Comparison of ENCODE assay signal across 25 cellular contexts in the genomic region with DNA sequence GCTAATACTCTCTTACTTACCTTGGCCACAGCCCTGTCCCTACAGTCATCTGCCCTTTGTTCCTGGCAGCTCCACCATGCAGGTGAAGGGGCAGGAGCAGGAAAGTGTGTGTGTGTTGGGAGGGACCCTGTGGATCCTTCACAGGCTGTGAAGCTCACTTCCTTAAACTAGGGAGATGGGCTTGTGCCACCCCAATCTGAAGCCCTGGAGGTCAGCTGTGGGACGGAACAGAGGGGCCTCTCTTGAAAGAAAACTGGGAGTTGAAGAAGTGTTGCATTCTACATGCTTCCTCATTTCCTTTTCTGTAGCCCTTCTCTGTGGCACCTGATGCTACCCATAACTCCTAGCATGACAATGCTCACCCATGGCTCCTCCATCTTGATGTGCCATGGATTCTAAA. TPM values are rescaled to one million over a fixed set of nuclear protein-coding genes. Genes with fewer than 3 reads are reported as not detected.
"Had no signal": no experiment of that assay in that cellular context is flagged by ENCODE, and none has a peak within 500 bp of the region (broad histone marks: within the 10 kb centered on the region; RNA-seq: fewer than 3 reads in every experiment).

No MANE protein-coding gene starts in this region.

- H3K4me1 ChIP-seq: gastroesophageal sphincter, parathyroid adenoma, tibial nerve had no signal

- H3K27ac Mint-ChIP-seq: activated B cell treated with CpG ODN at 0.5 μM for 24 hours; activated CD4-positive, alpha-beta memory T cell treated with anti-CD3 and anti-CD28 coated beads for 36 hours; activated CD4-positive, alpha-beta T cell treated with anti-CD3 and anti-CD28 coated beads for 36 hours; activated naive CD8-positive, alpha-beta T cell; activated T-helper 2 cell treated with anti-CD3 and anti-CD28 coated beads, Interferon-gamma antibody, Interleukin-2, Interleukin-4, amounts not matched to agents 10 μg/mL and 5 μg/mL and 100 μg/mL, durations not matched to agents 14 hours and 24 hours and 36 hours; nephron had no signal

- FAIRE-seq: astrocyte, colon, urothelium cell line had no signal

- H3K27ac ChIP-seq: epithelial cell of prostate, gastroesophageal sphincter, heart left ventricle, parathyroid adenoma, tibial nerve had no signal

- H3K27me3 ChIP-seq: gastroesophageal sphincter, heart left ventricle, tibial nerve had no signal

- H3K9ac ChIP-seq: parathyroid adenoma had no signal

- DNase-seq: activated B cell treated with CpG ODN at 0.5 μM for 24 hours; activated CD4-positive, alpha-beta memory T cell treated with anti-CD3 and anti-CD28 coated beads for 36 hours; activated CD4-positive, alpha-beta T cell treated with anti-CD3 and anti-CD28 coated beads for 36 hours; activated naive CD4-positive, alpha-beta T cell; central memory CD4-positive, alpha-beta T cell; heart left ventricle; islet precursor cell; left cardiac atrium; mesenchymal stem cell; nucleus accumbens; right cardiac atrium; stimulated activated CD4-positive, alpha-beta T cell treated with anti-CD3 and anti-CD28 coated beads, Interleukin-1b, Interleukin-23, amount 100 ng/mL, for 48 hours; stimulated activated naive CD8-positive, alpha-beta T cell treated with anti-CD3 and anti-CD28 coated beads, Interleukin-15, amount 100 ng/mL, for 72 hours had no signal

- ATAC-seq: activated CD4-positive, alpha-beta T cell treated with anti-CD3 and anti-CD28 coated beads for 36 hours; gastroesophageal sphincter; heart left ventricle; left cardiac atrium; right cardiac atrium; stimulated activated effector memory CD8-positive, alpha-beta T cell treated with anti-CD3 and anti-CD28 coated beads, Interleukin-12 subunit alpha, Interleukin-12 subunit beta, amount 100 ng/mL, for 72 hours; stimulated activated naive CD8-positive, alpha-beta T cell treated with anti-CD3 and anti-CD28 coated beads, Interleukin-15, amount 100 ng/mL, for 72 hours had no signal

- H3K79me2 ChIP-seq: parathyroid adenoma had no signal

- H2AFZ ChIP-seq: parathyroid adenoma had no signal

- H3K27me3 Mint-ChIP-seq: activated B cell treated with CpG ODN at 0.5 μM for 24 hours; activated CD4-positive, alpha-beta memory T cell treated with anti-CD3 and anti-CD28 coated beads for 36 hours; activated CD4-positive, alpha-beta T cell treated with anti-CD3 and anti-CD28 coated beads for 36 hours; activated naive CD8-positive, alpha-beta T cell; stimulated activated naive CD8-positive, alpha-beta T cell treated with anti-CD3 and anti-CD28 coated beads, Interleukin-15, amount 100 ng/mL, for 72 hours had no signal

- H3K4me1 Mint-ChIP-seq: activated B cell treated with CpG ODN at 0.5 μM for 24 hours; activated CD4-positive, alpha-beta T cell treated with anti-CD3 and anti-CD28 coated beads for 36 hours; stimulated activated effector memory CD8-positive, alpha-beta T cell treated with anti-CD3 and anti-CD28 coated beads, Interleukin-12 subunit alpha, Interleukin-12 subunit beta, amount 100 ng/mL, for 72 hours had no signal

- H3K9me3 Mint-ChIP-seq: activated B cell treated with CpG ODN at 0.5 μM for 24 hours; activated CD4-positive, alpha-beta memory T cell treated with anti-CD3 and anti-CD28 coated beads for 36 hours; activated T-helper 2 cell treated with anti-CD3 and anti-CD28 coated beads, Interferon-gamma antibody, Interleukin-2, Interleukin-4, amounts not matched to agents 10 μg/mL and 5 μg/mL and 100 μg/mL, durations not matched to agents 14 hours and 24 hours and 36 hours; nephron; stimulated activated effector memory CD8-positive, alpha-beta T cell treated with anti-CD3 and anti-CD28 coated beads, Interleukin-12 subunit alpha, Interleukin-12 subunit beta, amount 100 ng/mL, for 72 hours; stimulated activated naive CD8-positive, alpha-beta T cell treated with anti-CD3 and anti-CD28 coated beads, Interleukin-15, amount 100 ng/mL, for 72 hours had no signal

- H3K4me3 ChIP-seq: gastroesophageal sphincter, heart left ventricle, tibial nerve had no signal

- H3K4me3 Mint-ChIP-seq: activated B cell treated with CpG ODN at 0.5 μM for 24 hours; activated CD4-positive, alpha-beta memory T cell treated with anti-CD3 and anti-CD28 coated beads for 36 hours; activated CD4-positive, alpha-beta T cell treated with anti-CD3 and anti-CD28 coated beads for 36 hours; activated naive CD8-positive, alpha-beta T cell; nephron; stimulated activated effector memory CD8-positive, alpha-beta T cell treated with anti-CD3 and anti-CD28 coated beads, Interleukin-12 subunit alpha, Interleukin-12 subunit beta, amount 100 ng/mL, for 72 hours; stimulated activated naive CD8-positive, alpha-beta T cell treated with anti-CD3 and anti-CD28 coated beads, Interleukin-15, amount 100 ng/mL, for 72 hours had no signal

- H3K9me3 ChIP-seq: gastroesophageal sphincter, heart left ventricle, tibial nerve had no signal

RNA-seq across cellular contexts. Expression of gene MYRF, which starts 52.7 kb away (rescaled TPM):
- total RNA-seq: skeletal muscle tissue had no signal
